8 cellular contexts compared by ENCODE assay signal in genomic region chr6:157274471-157275226, GRCh38. TPM values are rescaled to one million over a fixed set of nuclear protein-coding genes. Genes with fewer than 3 reads are reported as not detected.
DNase-seq lines count a peak whose midpoint lies in the region; ATAC-seq and TF ChIP-seq lines count a peak whose summit lies in the region.

No MANE protein-coding gene starts in this region.

- TF ChIP-seq EP300 in gastroesophageal sphincter (IDR thresholded peaks at IDR 0.05) (no peak), suprapubic skin (IDR thresholded peaks at IDR 0.05) (no peak)

- no peak overlapping the region for H3K27ac ChIP-seq in KMS-11
- peak overlapping the region; percentile 49 for H3K27ac ChIP-seq in SJCRH30
- H3K27ac ChIP-seq in gastroesophageal sphincter = peak overlapping the region; percentile 11 to 88 (median 88)
- peak overlapping the region; percentile 91 for H3K27ac ChIP-seq in suprapubic skin

- TF ChIP-seq POLR2A in gastroesophageal sphincter (IDR thresholded peaks at IDR 0.05) = peak in 1 of 2 donors; percentile 12
- peak in 1 of 2 donors; percentile 33 for TF ChIP-seq POLR2A in suprapubic skin (IDR thresholded peaks at IDR 0.05)

- 0% methylated on average over 1 to 14 of the region's 93 CpGs for WGBS in gastroesophageal sphincter (ENCODE audit: low coverage in 1 of 2), 2 donors
- 0% methylated on average over 19 of the region's 93 CpGs for WGBS in suprapubic skin

- H3K27me3 ChIP-seq in KMS-11 (ENCODE audit: insufficient read depth, low read depth) = no peaks in the 10 kb centered on the region
- no peaks in the 10 kb centered on the region for H3K27me3 ChIP-seq in SJCRH30
- no peaks in the 10 kb centered on the region for H3K27me3 ChIP-seq in gastroesophageal sphincter
- no peaks in the 10 kb centered on the region for H3K27me3 ChIP-seq in suprapubic skin

- H3K36me3 ChIP-seq in KMS-11 (ENCODE audit: insufficient read depth) = no peaks in the 10 kb centered on the region
- no peaks in the 10 kb centered on the region for H3K36me3 ChIP-seq in SJCRH30
- H3K36me3 ChIP-seq in gastroesophageal sphincter = no peaks in the 10 kb centered on the region
- no peaks in the 10 kb centered on the region for H3K36me3 ChIP-seq in suprapubic skin

- H3K9me3 ChIP-seq in SJCRH30 (replicated peaks) = no peaks in the 10 kb centered on the region
- H3K9me3 ChIP-seq in gastroesophageal sphincter = no peaks in the 10 kb centered on the region
- H3K9me3 ChIP-seq in suprapubic skin = no peaks in the 10 kb centered on the region

- DNase-seq in ELF-1 (ENCODE audit: low read depth, low spot score) = peak; percentile 84
- DNase-seq in SJCRH30 = peak; percentile 68 to 82
- DNase-seq in activated naive CD4-positive, alpha-beta T cell (lab: John Stamatoyannopoulos, UW) = peak; percentile 63 to 84 (median 73)
- peak in 48 of 56 donors; percentile 18 to 87 (median 60) for DNase-seq in nucleus accumbens (lab: John Stamatoyannopoulos, UW)
- peak; percentile 91 to 93 for DNase-seq in suprapubic skin (ENCODE audit: low spot score in 2 of 2)

- H2AFZ ChIP-seq in KMS-11 (ENCODE audit: low read depth) = peak overlapping the region; percentile 92

- peak overlapping the region; percentile 73 for H3K4me2 ChIP-seq in KMS-11

- H3K79me2 ChIP-seq in KMS-11 (ENCODE audit: insufficient read depth, low read depth) = no peaks in the 10 kb centered on the region

- no peak; the same call in 1 of the 2 replicates for TF ChIP-seq CTCF in KMS-11 (conservative IDR thresholded peaks at IDR 0.05; ENCODE audit: low read depth, low read length)
- peak in 3 of 4 experiments; percentile 95 to 98 (median 97) for TF ChIP-seq CTCF in gastroesophageal sphincter (IDR thresholded peaks at IDR 0.05)
- peak; percentile 83 to 95 for TF ChIP-seq CTCF in suprapubic skin (IDR thresholded peaks at IDR 0.05)

- H3K4me1 ChIP-seq in KMS-11 (ENCODE audit: low read depth, poor library complexity, severe bottlenecking) = peaks cover 3% of the 10 kb centered on the region
- no peaks in the 10 kb centered on the region for H3K4me1 ChIP-seq in SJCRH30
- peaks cover 0 to 24% (median 4%) of the 10 kb centered on the region in 3 donors for H3K4me1 ChIP-seq in gastroesophageal sphincter
- peaks cover 28% of the 10 kb centered on the region for H3K4me1 ChIP-seq in suprapubic skin

- H4K20me1 ChIP-seq in KMS-11 (ENCODE audit: insufficient read depth) = no peaks in the 10 kb centered on the region

- peak; percentile 90 for ATAC-seq in GM21825 (IDR thresholded peaks at IDR 0.05; ENCODE audit: unreplicated experiment)
- peak; percentile 95 for ATAC-seq in gastroesophageal sphincter

- no peak overlapping the region for H3K4me3 ChIP-seq in KMS-11 (IDR thresholded peaks at IDR 0.05; ENCODE audit: insufficient read depth, low read depth, low read length)
- H3K4me3 ChIP-seq in SJCRH30 = peak overlapping the region; percentile 72
- H3K4me3 ChIP-seq in gastroesophageal sphincter = peak overlapping the region; percentile 51 to 68
- H3K4me3 ChIP-seq in suprapubic skin = peak overlapping the region; percentile 70

- peak overlapping the region; percentile 55; the same call in 1 of the 2 replicates for H3K9ac ChIP-seq in KMS-11

RNA-seq across cellular contexts. Expression of gene TMEM242, which starts 48.7 kb away (rescaled TPM):
- total RNA-seq in SJCRH30 (2014; rRNA removed; shearing (Covaris generic)) = 7.7 and 8.3 TPM in 2 replicates
- total RNA-seq in gastroesophageal sphincter (1 to 10 TPM; 6.6 to 8.4 (median 7.6) TPM), suprapubic skin (1 to 10 TPM; 3.9 to 5.7 (median 4.6) TPM)
